Comparison of ENCODE assay signal across 2 cellular contexts in the genomic region with DNA sequence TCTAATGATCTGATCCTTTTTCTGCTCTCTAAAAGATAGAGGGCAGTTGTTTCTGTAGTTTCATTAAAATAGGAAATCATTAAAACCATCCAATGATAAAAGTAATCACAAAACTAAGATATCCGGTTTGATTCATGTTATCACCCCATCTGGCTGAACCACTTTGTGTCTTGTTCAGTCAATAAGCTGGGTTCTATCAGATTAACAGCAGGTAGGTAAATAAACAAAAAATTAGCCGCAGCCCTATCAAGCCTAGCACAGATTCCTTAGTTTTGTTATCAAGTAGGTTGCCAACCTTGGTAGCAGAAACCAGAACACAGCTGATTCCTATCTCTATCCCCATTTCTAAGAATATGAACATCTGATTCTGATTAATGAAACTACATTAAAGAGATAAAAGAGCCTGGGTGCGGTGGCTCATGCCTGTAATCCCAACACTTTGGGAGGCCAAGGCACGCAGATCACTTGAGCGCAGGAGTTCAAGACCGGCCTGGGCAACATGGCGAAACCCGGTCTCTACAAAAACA.
TF ChIP-seq lines count a peak whose summit lies in the region.

No MANE protein-coding gene starts in this region.

TF ChIP-seq in SK-N-SH, 30 proteins besides CTCF, POLR2A, EP300 and RAD21 (continued from another document):
- TF ChIP-seq, protein P1, sequence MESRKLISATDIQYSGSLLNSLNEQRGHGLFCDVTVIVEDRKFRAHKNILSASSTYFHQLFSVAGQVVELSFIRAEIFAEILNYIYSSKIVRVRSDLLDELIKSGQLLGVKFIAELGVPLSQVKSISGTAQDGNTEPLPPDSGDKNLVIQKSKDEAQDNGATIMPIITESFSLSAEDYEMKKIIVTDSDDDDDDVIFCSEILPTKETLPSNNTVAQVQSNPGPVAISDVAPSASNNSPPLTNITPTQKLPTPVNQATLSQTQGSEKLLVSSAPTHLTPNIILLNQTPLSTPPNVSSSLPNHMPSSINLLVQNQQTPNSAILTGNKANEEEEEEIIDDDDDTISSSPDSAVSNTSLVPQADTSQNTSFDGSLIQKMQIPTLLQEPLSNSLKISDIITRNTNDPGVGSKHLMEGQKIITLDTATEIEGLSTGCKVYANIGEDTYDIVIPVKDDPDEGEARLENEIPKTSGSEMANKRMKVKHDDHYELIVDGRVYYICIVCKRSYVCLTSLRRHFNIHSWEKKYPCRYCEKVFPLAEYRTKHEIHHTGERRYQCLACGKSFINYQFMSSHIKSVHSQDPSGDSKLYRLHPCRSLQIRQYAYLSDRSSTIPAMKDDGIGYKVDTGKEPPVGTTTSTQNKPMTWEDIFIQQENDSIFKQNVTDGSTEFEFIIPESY (IDR thresholded peaks at IDR 0.05; ENCODE audit: borderline replicate concordance, low read depth) = no peak
- TF ChIP-seq RXRA (IDR thresholded peaks at IDR 0.05; ENCODE audit: borderline replicate concordance, low read depth) (no peak), CHD2 (IDR thresholded peaks at IDR 0.05; ENCODE audit: low read length, partially characterized antibody) (peak; percentile 55)

TF ChIP-seq in endothelial cell of umbilical vein, 7 proteins besides CTCF, POLR2A, EP300 and RAD21 (continued from another document):
- TF ChIP-seq, protein P2, sequence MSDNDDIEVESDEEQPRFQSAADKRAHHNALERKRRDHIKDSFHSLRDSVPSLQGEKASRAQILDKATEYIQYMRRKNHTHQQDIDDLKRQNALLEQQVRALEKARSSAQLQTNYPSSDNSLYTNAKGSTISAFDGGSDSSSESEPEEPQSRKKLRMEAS (IDR thresholded peaks at IDR 0.05; ENCODE audit: insufficient read depth, insufficient read length) = no peak
